In the genomic region with DNA sequence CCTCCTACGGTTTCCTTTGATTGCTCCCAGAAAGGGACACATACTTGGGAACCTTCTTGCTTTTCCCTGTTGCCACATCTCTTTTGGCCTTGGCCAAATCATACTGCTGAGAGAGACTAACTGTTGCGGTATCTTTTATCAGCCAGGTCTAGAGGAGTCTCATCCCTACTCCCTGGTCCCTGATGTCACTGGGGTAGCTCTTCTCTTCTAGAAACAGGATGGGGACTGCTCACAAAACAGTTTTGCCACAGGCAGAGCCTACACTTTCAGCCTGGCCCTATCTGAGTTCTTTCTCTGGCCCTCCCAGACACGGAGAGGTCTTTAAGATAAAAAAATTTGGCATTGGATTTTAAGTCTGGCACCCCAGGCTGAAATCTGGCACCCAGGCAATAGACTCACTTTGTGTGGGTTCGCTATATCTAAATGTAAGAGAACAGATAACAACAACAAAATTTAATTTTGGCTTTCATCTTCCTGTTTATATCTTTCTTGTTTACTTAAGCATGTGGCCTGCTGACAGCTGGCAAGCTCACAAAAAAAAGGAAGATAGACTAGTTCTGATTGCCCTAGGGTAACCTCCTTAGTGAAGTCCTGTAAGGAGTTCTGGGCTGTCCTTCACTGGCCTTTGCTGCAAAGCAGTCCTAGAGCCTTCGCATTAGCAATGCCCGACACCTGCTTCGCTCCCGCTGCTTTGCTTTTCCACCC, we compare ENCODE assay signal across 1 cellular context.
TF ChIP-seq lines count a peak whose summit lies in the region.

No MANE protein-coding gene starts in this region.

TF ChIP-seq in K562, 482 proteins besides CTCF, POLR2A, EP300 and RAD21 (continued from another document):
- TF ChIP-seq, protein P1, sequence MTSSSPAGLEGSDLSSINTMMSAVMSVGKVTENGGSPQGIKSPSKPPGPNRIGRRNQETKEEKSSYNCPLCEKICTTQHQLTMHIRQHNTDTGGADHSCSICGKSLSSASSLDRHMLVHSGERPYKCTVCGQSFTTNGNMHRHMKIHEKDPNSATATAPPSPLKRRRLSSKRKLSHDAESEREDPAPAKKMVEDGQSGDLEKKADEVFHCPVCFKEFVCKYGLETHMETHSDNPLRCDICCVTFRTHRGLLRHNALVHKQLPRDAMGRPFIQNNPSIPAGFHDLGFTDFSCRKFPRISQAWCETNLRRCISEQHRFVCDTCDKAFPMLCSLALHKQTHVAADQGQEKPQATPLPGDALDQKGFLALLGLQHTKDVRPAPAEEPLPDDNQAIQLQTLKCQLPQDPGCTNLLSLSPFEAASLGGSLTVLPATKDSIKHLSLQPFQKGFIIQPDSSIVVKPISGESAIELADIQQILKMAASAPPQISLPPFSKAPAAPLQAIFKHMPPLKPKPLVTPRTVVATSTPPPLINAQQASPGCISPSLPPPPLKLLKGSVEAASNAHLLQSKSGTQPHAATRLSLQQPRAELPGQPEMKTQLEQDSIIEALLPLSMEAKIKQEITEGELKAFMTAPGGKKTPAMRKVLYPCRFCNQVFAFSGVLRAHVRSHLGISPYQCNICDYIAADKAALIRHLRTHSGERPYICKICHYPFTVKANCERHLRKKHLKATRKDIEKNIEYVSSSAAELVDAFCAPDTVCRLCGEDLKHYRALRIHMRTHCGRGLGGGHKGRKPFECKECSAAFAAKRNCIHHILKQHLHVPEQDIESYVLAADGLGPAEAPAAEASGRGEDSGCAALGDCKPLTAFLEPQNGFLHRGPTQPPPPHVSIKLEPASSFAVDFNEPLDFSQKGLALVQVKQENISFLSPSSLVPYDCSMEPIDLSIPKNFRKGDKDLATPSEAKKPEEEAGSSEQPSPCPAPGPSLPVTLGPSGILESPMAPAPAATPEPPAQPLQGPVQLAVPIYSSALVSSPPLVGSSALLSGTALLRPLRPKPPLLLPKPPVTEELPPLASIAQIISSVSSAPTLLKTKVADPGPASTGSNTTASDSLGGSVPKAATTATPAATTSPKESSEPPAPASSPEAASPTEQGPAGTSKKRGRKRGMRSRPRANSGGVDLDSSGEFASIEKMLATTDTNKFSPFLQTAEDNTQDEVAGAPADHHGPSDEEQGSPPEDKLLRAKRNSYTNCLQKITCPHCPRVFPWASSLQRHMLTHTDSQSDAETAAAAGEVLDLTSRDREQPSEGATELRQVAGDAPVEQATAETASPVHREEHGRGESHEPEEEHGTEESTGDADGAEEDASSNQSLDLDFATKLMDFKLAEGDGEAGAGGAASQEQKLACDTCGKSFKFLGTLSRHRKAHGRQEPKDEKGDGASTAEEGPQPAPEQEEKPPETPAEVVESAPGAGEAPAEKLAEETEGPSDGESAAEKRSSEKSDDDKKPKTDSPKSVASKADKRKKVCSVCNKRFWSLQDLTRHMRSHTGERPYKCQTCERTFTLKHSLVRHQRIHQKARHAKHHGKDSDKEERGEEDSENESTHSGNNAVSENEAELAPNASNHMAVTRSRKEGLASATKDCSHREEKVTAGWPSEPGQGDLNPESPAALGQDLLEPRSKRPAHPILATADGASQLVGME (CRISPR knock-in tag; IDR thresholded peaks at IDR 0.05) = 0 out of 2 replicates have a peak, but pooled peaks have one; percentile 19
TF ChIP-seq in K562: peak in this region for 4.
